Comparison of ENCODE assay signal across 21 cellular contexts in genomic region chr20:37841991-37842390, GRCh38.
"Had no signal": no experiment of that assay in that cellular context is flagged by ENCODE, and none has a peak within 500 bp of the region (broad histone marks: within the 10 kb centered on the region; RNA-seq: fewer than 3 reads in every experiment).

No MANE protein-coding gene starts in this region.

- ATAC-seq: foreskin keratinocyte; left ventricle myocardium superior; naive thymus-derived CD8-positive, alpha-beta T cell had no signal

- H3K27ac ChIP-seq: dorsolateral prefrontal cortex, foreskin keratinocyte, sigmoid colon, tibial artery, uterus had no signal

- H3K27ac Mint-ChIP-seq: activated CD4-positive, alpha-beta memory T cell treated with anti-CD3 and anti-CD28 coated beads, Interleukin-2, amount 10 ng/mL, durations not matched to agents 7 days and 5 days; activated naive CD4-positive, alpha-beta T cell treated with anti-CD3 and anti-CD28 coated beads for 36 hours; activated T-cell treated with anti-CD3 and anti-CD28 coated beads, Interleukin-2, amount 50 U/mL, for 24 hours had no signal

- H3K4me3 ChIP-seq: dorsolateral prefrontal cortex, sigmoid colon, tibial artery, uterus had no signal

- H3K27me3 Mint-ChIP-seq: activated CD4-positive, alpha-beta memory T cell treated with anti-CD3 and anti-CD28 coated beads, Interleukin-2, amount 10 ng/mL, durations not matched to agents 7 days and 5 days; activated T-cell treated with anti-CD3 and anti-CD28 coated beads, Interleukin-2, amount 50 U/mL, for 24 hours; brain; naive thymus-derived CD8-positive, alpha-beta T cell had no signal

- H3K36me3 ChIP-seq: uterus had no signal

- H3K4me3 Mint-ChIP-seq: activated CD4-positive, alpha-beta memory T cell treated with anti-CD3 and anti-CD28 coated beads, Interleukin-2, amount 10 ng/mL, durations not matched to agents 7 days and 5 days; activated naive CD4-positive, alpha-beta T cell treated with anti-CD3 and anti-CD28 coated beads for 36 hours; activated T-cell treated with anti-CD3 and anti-CD28 coated beads, Interleukin-2, amount 50 U/mL, for 24 hours; brain; naive thymus-derived CD8-positive, alpha-beta T cell had no signal

- DNase-seq: activated CD4-positive, alpha-beta memory T cell treated with anti-CD3 and anti-CD28 coated beads, Interleukin-2, amount 10 ng/mL, durations not matched to agents 7 days and 5 days; activated CD4-positive, alpha-beta T cell treated with anti-CD3 and anti-CD28 coated beads for 48 hours; activated CD4-positive, CD25-positive, alpha-beta regulatory T cell; activated naive CD4-positive, alpha-beta T cell treated with anti-CD3 and anti-CD28 coated beads for 36 hours; activated T-cell treated with anti-CD3 and anti-CD28 coated beads, Interleukin-2, amount 50 U/mL, for 24 hours; anterior cingulate cortex; caudate nucleus; dorsolateral prefrontal cortex; foreskin keratinocyte; left ventricle myocardium superior; mesendoderm; naive thymus-derived CD8-positive, alpha-beta T cell; nucleus accumbens; posterior cingulate gyrus; sigmoid colon; stimulated activated naive CD4-positive, alpha-beta T cell treated with Interleukin-2 at 50 U/mL for 16 hours; T-helper 1 cell; T-helper 9 cell; tibial artery; uterus had no signal

- H3K9me3 ChIP-seq: sigmoid colon, tibial artery, uterus had no signal

- H3K4me1 Mint-ChIP-seq: activated CD4-positive, alpha-beta memory T cell treated with anti-CD3 and anti-CD28 coated beads, Interleukin-2, amount 10 ng/mL, durations not matched to agents 7 days and 5 days had no signal

- H3K27me3 ChIP-seq: dorsolateral prefrontal cortex, foreskin keratinocyte, sigmoid colon, tibial artery, uterus had no signal

- H3K9me3 Mint-ChIP-seq: activated CD4-positive, alpha-beta memory T cell treated with anti-CD3 and anti-CD28 coated beads, Interleukin-2, amount 10 ng/mL, durations not matched to agents 7 days and 5 days; activated naive CD4-positive, alpha-beta T cell treated with anti-CD3 and anti-CD28 coated beads for 36 hours; activated T-cell treated with anti-CD3 and anti-CD28 coated beads, Interleukin-2, amount 50 U/mL, for 24 hours; brain; naive thymus-derived CD8-positive, alpha-beta T cell had no signal
